12 cellular contexts compared by ENCODE assay signal in the genomic region with DNA sequence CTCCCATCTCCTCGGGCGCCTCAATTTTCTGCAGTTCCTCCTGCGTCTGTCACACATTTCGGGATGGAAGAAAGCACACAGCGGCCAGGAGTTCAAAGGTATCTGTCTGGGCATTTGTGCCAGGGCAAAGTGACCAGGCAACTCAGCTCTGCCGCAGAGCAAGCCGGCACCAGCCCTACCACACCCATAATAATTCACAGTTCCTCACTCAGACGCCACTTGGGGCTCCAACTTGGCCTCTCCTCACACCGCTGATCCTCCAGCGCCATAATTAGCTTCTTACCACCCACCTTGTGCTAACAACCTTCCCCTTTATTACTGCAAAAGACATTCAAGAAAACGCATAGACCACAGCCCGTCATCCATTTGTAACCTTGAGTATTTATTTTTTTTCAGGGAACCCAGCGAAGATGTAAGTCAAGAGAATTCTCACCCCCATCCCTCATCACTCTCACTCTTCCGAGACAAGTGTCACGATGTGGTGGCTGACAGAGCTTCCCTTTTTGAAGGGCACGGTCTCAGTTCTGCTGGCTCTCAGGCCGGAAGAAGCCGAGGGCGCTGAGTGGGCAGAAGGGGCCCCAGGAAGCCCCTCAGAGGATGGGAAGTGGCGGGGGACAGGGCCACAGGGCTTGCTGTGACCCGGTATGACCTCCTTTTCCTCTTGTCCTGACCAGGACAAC. TPM values are rescaled to one million over a fixed set of nuclear protein-coding genes. Genes with fewer than 3 reads are reported as not detected.
DNase-seq lines count a peak whose midpoint lies in the region; ATAC-seq, FAIRE-seq and TF ChIP-seq lines count a peak whose summit lies in the region.
"Had no signal": no experiment of that assay in that cellular context is flagged by ENCODE, and none has a peak within 500 bp of the region (broad histone marks: within the 10 kb centered on the region; RNA-seq: fewer than 3 reads in every experiment).

No MANE protein-coding gene starts in this region.

- H3K4me2 ChIP-seq in GM12878 (ENCODE audit: control insufficient read depth, insufficient read depth): 0 out of 2 replicates have a peak overlapping the region, but pooled peaks have one; percentile 26
- no peak overlapping the region for H3K4me2 ChIP-seq in neuronal stem cell (ENCODE audit: insufficient read depth, low read length, poor library complexity, severe bottlenecking)

- BruUV-seq in GM12878 (replicated peaks; lab: Mats Ljungman, UMichigan): no TSS peak

- TF ChIP-seq EP300 in GM12878 (IDR thresholded peaks at IDR 0.05; ENCODE audit: borderline replicate concordance in 1 of 2, control insufficient read depth in 1 of 2, low read depth in 2 of 2, low read length in 2 of 2): no peak

- H3K27me3 ChIP-seq in GM12878 (replicated peaks in 1 of 2; ENCODE audit: control insufficient read depth in 2 of 2, insufficient read depth in 2 of 2, low read length in 1 of 2): peaks cover 0 to 6% of the 10 kb centered on the region in 2 experiments; a peak in 1 of 4 replicates
- H3K27me3 ChIP-seq in neuronal stem cell (ENCODE audit: control insufficient read depth in 3 of 3, insufficient read depth in 3 of 3, low read depth in 1 of 3, low read length in 3 of 3): peaks cover 0 to 12% (median 0%) of the 10 kb centered on the region in 3 experiments

- no peaks in the 10 kb centered on the region for H3K36me3 ChIP-seq in GM12878 (ENCODE audit: control insufficient read depth in 2 of 2, insufficient read depth in 2 of 2, low read length in 1 of 2)
- H3K36me3 ChIP-seq in neuronal stem cell (replicated peaks in 1 of 2; ENCODE audit: control insufficient read depth in 2 of 2, insufficient read depth in 2 of 2, low read length in 2 of 2): no peaks in the 10 kb centered on the region

- in situ Hi-C loops in GM12878 (cut with MboI): no loop called here

- no peak overlapping the region for H4K91ac ChIP-seq in neuronal stem cell (ENCODE audit: low read depth, low read length, poor library complexity)

- no peak overlapping the region for H3K4ac ChIP-seq in neuronal stem cell (ENCODE audit: low read length)

- H2BK12ac ChIP-seq in neuronal stem cell (ENCODE audit: low read length): no peak overlapping the region

- no peaks in the 10 kb centered on the region for H3K79me2 ChIP-seq in GM12878 (ENCODE audit: control insufficient read depth, insufficient read depth, low read length)

- 11% methylated on average over 21 of the region's 21 CpGs for WGBS in GM12878 (ENCODE audit: insufficient coverage, insufficient replicate concordance, low lambda C conversion rate, missing lambda C conversion rate)
- WGBS in neuronal stem cell (ENCODE audit: extremely low coverage in 2 of 2, insufficient read length in 2 of 2, insufficient replicate concordance in 1 of 2), 2 donors: no CpG with 5 or more reads among the region's 21 CpGs

- H3K9me3 ChIP-seq in GM12878 (replicated peaks; ENCODE audit: control insufficient read depth, insufficient read depth, low read length) (no peaks in the 10 kb centered on the region; the same call in 2 of the 3 replicates), neuronal stem cell (replicated peaks in 1 of 2; ENCODE audit: control insufficient read depth in 2 of 2, insufficient read depth in 1 of 2, low read depth in 1 of 2, low read length in 2 of 2) (peaks cover 0 to 3% of the 10 kb centered on the region in 2 donors)

- H2AK5ac ChIP-seq in neuronal stem cell (ENCODE audit: low read depth, low read length): peak overlapping the region; percentile 2

- ATAC-seq in GM18511 (IDR thresholded peaks at IDR 0.05; ENCODE audit: unreplicated experiment) (peak; percentile 78), HG03108 (IDR thresholded peaks at IDR 0.05; ENCODE audit: unreplicated experiment) (peak; percentile 42), GM12878 (peak; percentile 73), HG03045 (IDR thresholded peaks at IDR 0.05; ENCODE audit: unreplicated experiment) (no peak), HG02981 (IDR thresholded peaks at IDR 0.05; ENCODE audit: unreplicated experiment) (no peak)
- ATAC-seq: activated T-cell treated with anti-CD3 and anti-CD28 coated beads, Interleukin-2, amount 50 U/mL, for 72 hours had no signal

- no peak overlapping the region for H3K23ac ChIP-seq in neuronal stem cell (ENCODE audit: low read depth, low read length, poor library complexity)

- TF ChIP-seq RAD21 in GM12878 (IDR thresholded peaks at IDR 0.05; ENCODE audit: insufficient read depth, low read depth, low read length): no peak

- no peak overlapping the region for H3K9ac ChIP-seq in GM12878 (ENCODE audit: control insufficient read depth, insufficient read depth, low read length)
- no peak overlapping the region for H3K9ac ChIP-seq in neuronal stem cell (ENCODE audit: low read depth, low read length, poor library complexity)

- CTCF ChIA-PET in GM12878 (lab: Yijun Ruan, JAX): no interaction called here

- H2AFZ ChIP-seq in GM12878 (ENCODE audit: control insufficient read depth, low read depth, low read length): no peak overlapping the region
- H2AFZ ChIP-seq in neuronal stem cell (ENCODE audit: low read length): no peak overlapping the region

- no peak overlapping the region for H3K14ac ChIP-seq in neuronal stem cell (ENCODE audit: low read length)

- no peaks in the 10 kb centered on the region; the same call in 1 of the 2 replicates for H3K4me1 ChIP-seq in GM12878 (ENCODE audit: control insufficient read depth, insufficient read depth, low read length)
- peaks cover 0 to 3% of the 10 kb centered on the region in 2 donors for H3K4me1 ChIP-seq in neuronal stem cell (ENCODE audit: control insufficient read depth in 2 of 2, insufficient read depth in 1 of 2, low read depth in 1 of 2, low read length in 2 of 2)

- H3K79me1 ChIP-seq in neuronal stem cell (ENCODE audit: low read depth, low read length): no peaks in the 10 kb centered on the region

- H3K27ac ChIP-seq in GM12878 (ENCODE audit: control insufficient read depth, insufficient read depth) (no peak overlapping the region), neuronal stem cell (replicated peaks; ENCODE audit: low read length) (no peak overlapping the region)

- no peaks in the 10 kb centered on the region for H4K20me1 ChIP-seq in GM12878 (ENCODE audit: control insufficient read depth, insufficient read depth)

- no peak overlapping the region for H3K18ac ChIP-seq in neuronal stem cell (ENCODE audit: low read length)

- H3K4me3 ChIP-seq in GM12878 (no peak overlapping the region), neuronal stem cell (ENCODE audit: low read length in 2 of 2) (no peak overlapping the region)

- no peak for FAIRE-seq in GM12878 (lab: Jason Lieb, UNC)
- FAIRE-seq: bronchial epithelial cell had no signal

- no peak for TF ChIP-seq POLR2A in GM12878 (IDR thresholded peaks at IDR 0.05; ENCODE audit: low read depth, low read length)

- DNase-seq in GM12878 (ENCODE audit: low read depth, low spot score) (no peak), neuronal stem cell (ENCODE audit: low spot score) (no peak), SHP77 (lab: John Stamatoyannopoulos, UW) (no peak), NCI-H2196 (lab: John Stamatoyannopoulos, UW; ENCODE audit: unreplicated experiment) (no peak)
- DNase-seq: activated T-cell treated with anti-CD3 and anti-CD28 coated beads, Interleukin-2, amount 50 U/mL, for 72 hours; NCI-H524; retina had no signal

- H2BK120ac ChIP-seq in neuronal stem cell (ENCODE audit: low read depth, low read length): no peak overlapping the region

- TF ChIP-seq CTCF in GM12878 (IDR thresholded peaks at IDR 0.05 in 2 of 3, conservative IDR thresholded peaks at IDR 0.05 in 1 of 3; ENCODE audit: control insufficient read depth in 2 of 3, extremely low read depth in 1 of 3, insufficient read depth in 1 of 3, low read depth in 3 of 3, low read length in 3 of 3): no peak

- POLR2A ChIA-PET in GM12878 (lab: Charles Lee): no interaction called here

- H4K8ac ChIP-seq in neuronal stem cell (ENCODE audit: low read depth, low read length): no peak overlapping the region

- RAD21 ChIA-PET in GM12878 (lab: Charles Lee; ENCODE audit: unreplicated experiment): interaction anchor here (0.5 to 1.1 kb wide), 3 partner anchors 40 to 899 kb away, joined by 3 read pairs; no protein-coding TSS in a partner anchor

- H2BK5ac ChIP-seq in neuronal stem cell (ENCODE audit: low read length): no peak overlapping the region

- H2BK15ac ChIP-seq in neuronal stem cell (ENCODE audit: low read length): peak overlapping the region; percentile 42

- intact Hi-C loops in GM12878 (cut with micrococcal nuclease; ENCODE audit: unreplicated experiment): no loop called here

- SMC1A ChIA-PET in GM12878 (lab: Charles Lee; ENCODE audit: uncharacterized antibody, unreplicated experiment): interaction anchor here (0.9 kb wide), 1 partner anchor 74 kb away, joined by 3 read pairs; no protein-coding TSS in a partner anchor

TF ChIP-seq in GM12878, 131 proteins besides CTCF, POLR2A, EP300 and RAD21:
- no peak for TF ChIP-seq YY1 (IDR thresholded peaks at IDR 0.05; ENCODE audit: low read depth, low read length)
- no peak for TF ChIP-seq TARDBP (IDR thresholded peaks at IDR 0.05; ENCODE audit: borderline replicate concordance)
- TF ChIP-seq SPI1 (IDR thresholded peaks at IDR 0.05; ENCODE audit: borderline replicate concordance, insufficient read depth, low read depth, low read length): 0 out of 2 replicates have a peak, but pooled peaks have one; percentile 1
- TF ChIP-seq BHLHE40 (IDR thresholded peaks at IDR 0.05; ENCODE audit: borderline replicate concordance in 1 of 2, low read depth in 2 of 2, low read length in 1 of 2): peak in 1 of 2 experiments; percentile 13; a peak in 1 of 4 replicates
- TF ChIP-seq MEF2B (IDR thresholded peaks at IDR 0.05; ENCODE audit: partially characterized antibody, poor library complexity, severe bottlenecking): peak; percentile 41
- TF ChIP-seq MTA2 (IDR thresholded peaks at IDR 0.05; ENCODE audit: low read depth): peak; percentile 28; the same call in 1 of the 2 replicates

RNA-seq across cellular contexts. Expression of a gene that starts 25.2 kb away (rescaled TPM):
- 166 and 195 TPM in 2 replicates for total RNA-seq in GM12878 (2013; cell fraction: nucleolus; rRNA removed)
- total RNA-seq in GM12878 (2014; rRNA removed) (12.8 and 18.6 TPM in 2 replicates), GM12878 (2014; rRNA removed; fragmentation: Illumina TruSeq; extraction: Trizol) (7.2 and 8.6 TPM in 2 replicates), GM12878 (2021) (164 and 179 TPM in 2 replicates)
- polyA plus RNA-seq in GM12878 (2011; ENCODE audit: low read depth): 25.4 TPM
- polyA plus RNA-seq in GM12878 (2011; rRNA removed) (2.6 and 4.2 TPM in 2 replicates), GM12878 (2014; fragmentation: Illumina TruSeq; extraction: Trizol) (10.2 and 17.4 TPM in 2 replicates), GM12878 (2014; fragmentation: Nextera tagmentation; extraction: Ambion mirVana) (under 1 TPM; 0.43 to 0.60 TPM), GM12878 (2014; rRNA removed) (41.1 and 63.1 TPM in 2 replicates), GM12878 (2016; fragmentation: Nextera tagmentation; extraction: Ambion mirVana) (10 to 100 TPM; 12.7 to 17.1 TPM)
- polyA plus RNA-seq in GM12878 (2011; cell fraction: cytosol; rRNA removed): 6.2 and 8.2 TPM in 2 replicates
- 44.5 and 72.5 TPM in 2 replicates for polyA plus RNA-seq in GM12878 (2011; cell fraction: nucleus; rRNA removed)
- 79.0 and 103 TPM in 2 replicates for polyA plus RNA-seq in GM12878 (2012)
- polyA minus RNA-seq in GM12878 (2011; rRNA and poly(A)+ RNA removed): 33.4 and 33.8 TPM in 2 replicates
- 26.9 and 42.9 TPM in 2 replicates for polyA minus RNA-seq in GM12878 (2011; cell fraction: cytosol; rRNA and poly(A)+ RNA removed)
- polyA minus RNA-seq in GM12878 (2011; cell fraction: nucleus; rRNA and poly(A)+ RNA removed): 23.1 and 47.3 TPM in 2 replicates
- polyA plus RNA-seq in neuronal stem cell (2013, experiment 1 of 2): 80.7 TPM
- 80.2 TPM for polyA plus RNA-seq in neuronal stem cell (2013, experiment 2 of 2)

Comparison
In these comparisons a context has a peak if more than half of its experiments do, and no peak if none do; other contexts are left out.
1. ATAC-seq: peak in GM18511 (single experiment), HG03108 (single experiment) and GM12878 (single experiment); none in HG03045 (single experiment) and HG02981 (single experiment).